In genomic region chr5:74519161-74519571, GRCh38 we compare ENCODE assay signal across 27 cellular contexts.
DNase-seq lines count a peak whose midpoint lies in the region; ATAC-seq, FAIRE-seq and TF ChIP-seq lines count a peak whose summit lies in the region.
"Had no signal": no experiment of that assay in that cellular context is flagged by ENCODE, and none has a peak within 500 bp of the region (broad histone marks: within the 10 kb centered on the region; RNA-seq: fewer than 3 reads in every experiment).

No MANE protein-coding gene starts in this region.

- no peaks in the 10 kb centered on the region for H4K20me1 ChIP-seq in HepG2 (ENCODE audit: insufficient read depth, low read length)

- H2BK5ac ChIP-seq in mesenchymal stem cell (ENCODE audit: low read depth, low read length, poor library complexity, severe bottlenecking): no peak overlapping the region

- H3K4me3 ChIP-seq in HepG2 (replicated peaks in 1 of 3; ENCODE audit: insufficient read depth in 1 of 3, low read depth in 2 of 3, low read length in 3 of 3) (no peak overlapping the region), right lobe of liver (no peak overlapping the region), astrocyte of the spinal cord (ENCODE audit: low read depth, low read length) (no peak overlapping the region), mesenchymal stem cell (ENCODE audit: insufficient read depth in 1 of 2, low read depth in 1 of 2, low read length in 2 of 2) (no peak overlapping the region)
- H3K4me3 ChIP-seq: esophagus muscularis mucosa, gastroesophageal sphincter, lower lobe of right lung, tibial nerve had no signal

- H2BK15ac ChIP-seq in mesenchymal stem cell (ENCODE audit: low read depth, poor library complexity, severe bottlenecking): no peak overlapping the region

- in situ Hi-C loops in HepG2 (cut with HindIII; ENCODE audit: extremely low pct_ligation_motif_present, low pct_unique_long_range_greater_than_20kb) (no loop called here), astrocyte of the spinal cord (cut with HindIII; ENCODE audit: low sequenced_read_pairs) (no loop called here)

- H3K9me3 ChIP-seq in HepG2 (ENCODE audit: low read length): peaks cover 9% of the 10 kb centered on the region
- H3K9me3 ChIP-seq in right lobe of liver: no peaks in the 10 kb centered on the region
- peaks cover 4% of the 10 kb centered on the region for H3K9me3 ChIP-seq in mesenchymal stem cell (ENCODE audit: control insufficient read depth, low read length)
- H3K9me3 ChIP-seq: esophagus muscularis mucosa, gastroesophageal sphincter had no signal

- H3K79me1 ChIP-seq in mesenchymal stem cell (replicated peaks; ENCODE audit: low read length, poor library complexity, severe bottlenecking): no peaks in the 10 kb centered on the region

- TF ChIP-seq POLR2A in HepG2 (IDR thresholded peaks at IDR 0.05; ENCODE audit: insufficient read depth in 1 of 2, low read depth in 2 of 2, low read length in 2 of 2) (no peak), right lobe of liver (IDR thresholded peaks at IDR 0.05) (no peak)

- intact Hi-C loops in HepG2 (cut with micrococcal nuclease; ENCODE audit: unreplicated experiment) (no loop called here), right lobe of liver (cut with DNase I) (no loop called here)

- H3K79me2 ChIP-seq in HepG2 (ENCODE audit: insufficient read depth, low read length): no peaks in the 10 kb centered on the region

- H3K4ac ChIP-seq in mesenchymal stem cell (ENCODE audit: low read depth in 1 of 2, low read length in 2 of 2): peak overlapping the region in 1 of 2 experiments; percentile 16

- H3K27me3 ChIP-seq in HepG2 (ENCODE audit: control insufficient read depth in 1 of 2, insufficient read depth in 2 of 2, low read length in 2 of 2) (no peaks in the 10 kb centered on the region), right lobe of liver (no peaks in the 10 kb centered on the region), mesenchymal stem cell (ENCODE audit: control insufficient read depth in 1 of 2, insufficient read depth in 1 of 2, low read length in 2 of 2) (no peaks in the 10 kb centered on the region)
- H3K27me3 ChIP-seq: esophagus muscularis mucosa, gastroesophageal sphincter, tibial nerve had no signal

- DNase-seq in HepG2 (ENCODE audit: low spot score) (no peak), right lobe of liver (no peak), astrocyte of the spinal cord (ENCODE audit: low read depth, low spot score) (peak; percentile 56), mesenchymal stem cell (no peak), NCI-H2107 (lab: John Stamatoyannopoulos, UW) (no peak)
- no peak for DNase-seq in activated CD4-positive, alpha-beta T cell treated with anti-CD3 and anti-CD28 coated beads for 1 hour
- DNase-seq: activated naive CD4-positive, alpha-beta T cell treated with anti-CD3 and anti-CD28 coated beads for 36 hours; activated T-cell treated with anti-CD3 and anti-CD28 coated beads, Interleukin-2, amount 50 U/mL, for 4 hours; CD8-positive, alpha-beta memory T cell; central memory CD4-positive, alpha-beta T cell; DMS53; effector CD4-positive, alpha-beta T cell; kidney; lower lobe of right lung; NCI-H510A; Right ventricle myocardium superior; stimulated activated CD4-positive, alpha-beta T cell treated with anti-CD3 and anti-CD28 coated beads, Interleukin-4, amount 100 ng/mL, for 4 hours; stimulated activated naive CD8-positive, alpha-beta T cell treated with anti-CD3 and anti-CD28 coated beads, Interleukin-15, amount 100 ng/mL, for 72 hours; T1000 had no signal

- peak; percentile 40 for ATAC-seq in HepG2
- no peak for ATAC-seq in right lobe of liver
- no peak for ATAC-seq in HG02970 (IDR thresholded peaks at IDR 0.05; ENCODE audit: low FRiP score, unreplicated experiment)
- no peak for ATAC-seq in GM19463 (IDR thresholded peaks at IDR 0.05; ENCODE audit: unreplicated experiment)
- ATAC-seq: activated T-cell treated with anti-CD3 and anti-CD28 coated beads, Interleukin-2, amount 50 U/mL, for 4 hours; gastroesophageal sphincter; stimulated activated naive CD8-positive, alpha-beta T cell treated with anti-CD3 and anti-CD28 coated beads, Interleukin-15, amount 100 ng/mL, for 72 hours had no signal

- H3K4me2 ChIP-seq in HepG2 (ENCODE audit: low read depth, low read length): no peak overlapping the region; the same call in 1 of the 2 replicates
- H3K4me2 ChIP-seq in mesenchymal stem cell (ENCODE audit: low read length, poor library complexity, severe bottlenecking): no peak overlapping the region

- peak overlapping the region; percentile 27 for H4K8ac ChIP-seq in mesenchymal stem cell (ENCODE audit: low read length)

- H3K9ac ChIP-seq in HepG2 (ENCODE audit: insufficient read depth, low read depth, low read length) (no peak overlapping the region), mesenchymal stem cell (ENCODE audit: low read length) (no peak overlapping the region)

- no peak for TF ChIP-seq CTCF in HepG2 (CRISPR knock-in tag; IDR thresholded peaks at IDR 0.05)
- TF ChIP-seq CTCF in right lobe of liver (IDR thresholded peaks at IDR 0.05): no peak
- no peak for TF ChIP-seq CTCF in astrocyte of the spinal cord (IDR thresholded peaks at IDR 0.05; ENCODE audit: low read depth, low read length)

- no TSS peak for BruUV-seq in HepG2 (replicated peaks; lab: Mats Ljungman, UMichigan)

- CTCF ChIA-PET in HepG2 (lab: Yijun Ruan, JAX; ENCODE audit: low intra/inter-chr PET ratio, low total read pairs): no interaction called here

- H4K91ac ChIP-seq in mesenchymal stem cell (ENCODE audit: low read length): no peak overlapping the region

- no peak for TF ChIP-seq RAD21 in HepG2 (CRISPR knock-in tag; IDR thresholded peaks at IDR 0.05)

- WGBS in HepG2 (ENCODE audit: low lambda C conversion rate): 65% methylated on average over 7 of the region's 7 CpGs
- 86% methylated on average over 2 of the region's 7 CpGs for WGBS in right lobe of liver (ENCODE audit: insufficient coverage, low coverage, low lambda C conversion rate, missing lambda C conversion rate)
- WGBS in mesenchymal stem cell: 89% methylated on average over 5 of the region's 7 CpGs

- no peak overlapping the region for H2BK120ac ChIP-seq in mesenchymal stem cell (ENCODE audit: low read depth, low read length)

- FAIRE-seq in HepG2 (lab: Jason Lieb, UNC): no peak
- FAIRE-seq: A204.1, GM12892, GM19239, kidney had no signal

- peak overlapping the region; percentile 5 for H2AK5ac ChIP-seq in mesenchymal stem cell (ENCODE audit: low read length, severe bottlenecking)

- peak overlapping the region in 1 of 2 experiments; percentile 40 for H3K23ac ChIP-seq in mesenchymal stem cell (ENCODE audit: low read length in 2 of 2)

- no peak for TF ChIP-seq EP300 in HepG2 (IDR thresholded peaks at IDR 0.05; ENCODE audit: low read depth in 2 of 2, low read length in 2 of 2)
- TF ChIP-seq EP300 in HepG2 (CRISPR knock-in tag; IDR thresholded peaks at IDR 0.05; ENCODE audit: borderline replicate concordance): no peak

- POLR2A ChIA-PET in HepG2 (lab: Yijun Ruan, JAX): no interaction called here

- no peak overlapping the region for H2AFZ ChIP-seq in HepG2 (ENCODE audit: low read length)
- H2AFZ ChIP-seq in mesenchymal stem cell (ENCODE audit: low read depth, low read length): peak overlapping the region; percentile 4

- peak overlapping the region in 1 of 2 experiments; percentile 39 for H2BK12ac ChIP-seq in mesenchymal stem cell (ENCODE audit: low read length in 2 of 2)

- no peaks in the 10 kb centered on the region for H3K36me3 ChIP-seq in HepG2 (replicated peaks in 1 of 2; ENCODE audit: control insufficient read depth in 1 of 2, insufficient read depth in 2 of 2, low read length in 2 of 2)
- no peaks in the 10 kb centered on the region for H3K36me3 ChIP-seq in right lobe of liver
- H3K36me3 ChIP-seq in mesenchymal stem cell (ENCODE audit: control insufficient read depth in 1 of 2, insufficient read depth in 2 of 2, low read depth in 1 of 2, low read length in 2 of 2): no peaks in the 10 kb centered on the region
- H3K36me3 ChIP-seq: esophagus muscularis mucosa, gastroesophageal sphincter, lower lobe of right lung, tibial nerve had no signal

- no peak overlapping the region for H3K14ac ChIP-seq in mesenchymal stem cell (ENCODE audit: low read length in 2 of 2)

- H3K4me1 ChIP-seq in HepG2 (ENCODE audit: insufficient read depth, low read length) (peaks cover 82% of the 10 kb centered on the region), right lobe of liver (peaks cover 0 to 12% (median 5%) of the 10 kb centered on the region in 4 donors), mesenchymal stem cell (ENCODE audit: control insufficient read depth, insufficient read depth, low read depth, low read length) (peaks cover 15% of the 10 kb centered on the region)
- H3K4me1 ChIP-seq: lower lobe of right lung had no signal

- H3K27ac ChIP-seq in HepG2 (ENCODE audit: extremely low read length, insufficient read depth, low read length): no peak overlapping the region
- H3K27ac ChIP-seq in right lobe of liver: no peak overlapping the region
- no peak overlapping the region for H3K27ac ChIP-seq in mesenchymal stem cell (ENCODE audit: low read length, poor library complexity, severe bottlenecking)
- H3K27ac ChIP-seq: esophagus muscularis mucosa, gastroesophageal sphincter, lower lobe of right lung, tibial nerve had no signal

- H3K18ac ChIP-seq in mesenchymal stem cell (ENCODE audit: low read depth in 1 of 2, low read length in 2 of 2): no peak overlapping the region

TF ChIP-seq in HepG2, 621 proteins besides CTCF, POLR2A, EP300 and RAD21:
- TF ChIP-seq ZNF12 (CRISPR knock-in tag; IDR thresholded peaks at IDR 0.05) (peak; percentile 76), ZNF138 (CRISPR knock-in tag; IDR thresholded peaks at IDR 0.05; ENCODE audit: low read depth) (no peak), ZFP37 (CRISPR knock-in tag; IDR thresholded peaks at IDR 0.05; ENCODE audit: borderline replicate concordance) (no peak)
- TF ChIP-seq, protein P1, sequence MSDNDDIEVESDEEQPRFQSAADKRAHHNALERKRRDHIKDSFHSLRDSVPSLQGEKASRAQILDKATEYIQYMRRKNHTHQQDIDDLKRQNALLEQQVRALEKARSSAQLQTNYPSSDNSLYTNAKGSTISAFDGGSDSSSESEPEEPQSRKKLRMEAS (IDR thresholded peaks at IDR 0.05): no peak
